27 cellular contexts compared by ENCODE assay signal in the genomic region with DNA sequence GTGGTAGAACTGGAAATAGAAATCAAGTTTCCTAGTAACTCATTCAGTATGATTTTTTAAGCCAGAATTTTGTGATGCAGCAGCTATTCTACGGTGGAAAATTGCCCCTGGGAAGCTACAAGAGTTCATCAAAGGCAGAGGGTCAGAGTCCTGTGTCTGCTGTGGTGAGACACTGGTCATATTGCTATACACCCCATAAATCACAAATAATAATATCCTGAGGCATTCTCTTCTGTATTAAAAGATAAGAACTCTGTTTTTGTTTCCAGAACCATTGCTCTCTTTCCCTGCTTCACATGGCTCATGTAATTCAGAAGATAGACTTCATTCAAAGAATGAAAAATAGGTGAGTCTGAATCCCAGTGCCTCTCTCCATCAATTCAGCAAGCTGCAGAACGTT.
"Had no signal": no experiment of that assay in that cellular context is flagged by ENCODE, and none has a peak within 500 bp of the region (broad histone marks: within the 10 kb centered on the region; RNA-seq: fewer than 3 reads in every experiment).

No MANE protein-coding gene starts in this region.

- H3K27ac ChIP-seq: coronary artery, dorsolateral prefrontal cortex, foreskin keratinocyte, gastrocnemius medialis, heart left ventricle had no signal

- H3K36me3 Mint-ChIP-seq: activated naive CD4-positive, alpha-beta T cell treated with anti-CD3 and anti-CD28 coated beads, Interleukin-2, amount 10 ng/mL, durations not matched to agents 7 days and 5 days; activated naive CD4-positive, alpha-beta T cell treated with anti-CD3 and anti-CD28 coated beads, Interleukin-2, amount 50 U/mL, for 72 hours; activated naive CD8-positive, alpha-beta T cell treated with anti-CD3 and anti-CD28 coated beads, Interleukin-2, amount 10 ng/mL, durations not matched to agents 7 days and 5 days; WTC11 had no signal

- H3K27me3 Mint-ChIP-seq: activated naive CD4-positive, alpha-beta T cell treated with anti-CD3 and anti-CD28 coated beads, Interleukin-2, amount 10 ng/mL, durations not matched to agents 7 days and 5 days; activated T-cell treated with anti-CD3 and anti-CD28 coated beads, Interleukin-2, amount 50 U/mL, for 24 hours had no signal

- H3K9me3 ChIP-seq: gastrocnemius medialis, heart left ventricle had no signal

- H3K4me3 Mint-ChIP-seq: activated CD4-positive, alpha-beta memory T cell treated with anti-CD3 and anti-CD28 coated beads, Interleukin-2, amount 10 ng/mL, durations not matched to agents 7 days and 5 days; activated CD4-positive, alpha-beta T cell treated with anti-CD3 and anti-CD28 coated beads, Interleukin-2, amount 10 ng/mL, durations not matched to agents 7 days and 5 days; activated naive CD4-positive, alpha-beta T cell treated with anti-CD3 and anti-CD28 coated beads, Interleukin-2, amount 10 ng/mL, durations not matched to agents 7 days and 5 days; activated naive CD8-positive, alpha-beta T cell treated with anti-CD3 and anti-CD28 coated beads, Interleukin-2, amount 10 ng/mL, durations not matched to agents 7 days and 5 days; activated T-cell treated with anti-CD3 and anti-CD28 coated beads, Interleukin-2, amount 50 U/mL, for 24 hours; activated T-cell treated with anti-CD3 and anti-CD28 coated beads, Interleukin-2, amount 50 U/mL, for 72 hours; dendritic cell treated with granulocyte-macrophage colony-stimulating factor and Interleukin-4, amounts not matched to agents 40 ng/mL and 50 ng/mL, for 4 days; endodermal cell; WTC11 had no signal

- ATAC-seq: activated naive CD4-positive, alpha-beta T cell treated with anti-CD3 and anti-CD28 coated beads, Interleukin-2, amount 50 U/mL, for 72 hours; activated T-cell treated with anti-CD3 and anti-CD28 coated beads, Interleukin-2, amount 50 U/mL, for 72 hours; esophagus mucosa; foreskin keratinocyte; gastrocnemius medialis; heart left ventricle; WTC11 had no signal

- H3K4me3 ChIP-seq: coronary artery, dorsolateral prefrontal cortex, gastrocnemius medialis, heart left ventricle had no signal

- H3K4me1 ChIP-seq: foreskin keratinocyte, gastrocnemius medialis, heart left ventricle had no signal

- H3K9me3 Mint-ChIP-seq: activated CD4-positive, alpha-beta memory T cell treated with anti-CD3 and anti-CD28 coated beads, Interleukin-2, amount 10 ng/mL, durations not matched to agents 7 days and 5 days; activated CD4-positive, alpha-beta T cell treated with anti-CD3 and anti-CD28 coated beads, Interleukin-2, amount 10 ng/mL, durations not matched to agents 7 days and 5 days; activated naive CD4-positive, alpha-beta T cell treated with anti-CD3 and anti-CD28 coated beads, Interleukin-2, amount 10 ng/mL, durations not matched to agents 7 days and 5 days; activated naive CD4-positive, alpha-beta T cell treated with anti-CD3 and anti-CD28 coated beads, Interleukin-2, amount 50 U/mL, for 72 hours; activated naive CD8-positive, alpha-beta T cell treated with anti-CD3 and anti-CD28 coated beads, Interleukin-2, amount 10 ng/mL, durations not matched to agents 7 days and 5 days; activated T-cell treated with anti-CD3 and anti-CD28 coated beads, Interleukin-2, amount 50 U/mL, for 24 hours; activated T-cell treated with anti-CD3 and anti-CD28 coated beads, Interleukin-2, amount 50 U/mL, for 72 hours; dendritic cell treated with granulocyte-macrophage colony-stimulating factor and Interleukin-4, amounts not matched to agents 40 ng/mL and 50 ng/mL, for 4 days; endodermal cell had no signal

- H3K27ac Mint-ChIP-seq: activated CD4-positive, alpha-beta memory T cell treated with anti-CD3 and anti-CD28 coated beads, Interleukin-2, amount 10 ng/mL, durations not matched to agents 7 days and 5 days; activated CD4-positive, alpha-beta T cell treated with anti-CD3 and anti-CD28 coated beads, Interleukin-2, amount 10 ng/mL, durations not matched to agents 7 days and 5 days; activated naive CD4-positive, alpha-beta T cell treated with anti-CD3 and anti-CD28 coated beads, Interleukin-2, amount 10 ng/mL, durations not matched to agents 7 days and 5 days; activated naive CD4-positive, alpha-beta T cell treated with anti-CD3 and anti-CD28 coated beads, Interleukin-2, amount 50 U/mL, for 72 hours; activated naive CD8-positive, alpha-beta T cell treated with anti-CD3 and anti-CD28 coated beads, Interleukin-2, amount 10 ng/mL, durations not matched to agents 7 days and 5 days; activated T-cell treated with anti-CD3 and anti-CD28 coated beads, Interleukin-2, amount 50 U/mL, for 24 hours; activated T-cell treated with anti-CD3 and anti-CD28 coated beads, Interleukin-2, amount 50 U/mL, for 72 hours; dendritic cell treated with granulocyte-macrophage colony-stimulating factor and Interleukin-4, amounts not matched to agents 40 ng/mL and 50 ng/mL, for 4 days; endodermal cell; WTC11 had no signal

- DNase-seq: activated CD4-positive, alpha-beta memory T cell treated with anti-CD3 and anti-CD28 coated beads, Interleukin-2, amount 10 ng/mL, durations not matched to agents 7 days and 5 days; activated CD4-positive, alpha-beta T cell treated with anti-CD3 and anti-CD28 coated beads for 1 hour; activated CD4-positive, alpha-beta T cell treated with anti-CD3 and anti-CD28 coated beads for 4 hours; activated CD4-positive, alpha-beta T cell treated with anti-CD3 and anti-CD28 coated beads, Interleukin-2, amount 10 ng/mL, durations not matched to agents 7 days and 5 days; activated CD4-positive, alpha-beta T cell treated with anti-CD3 and anti-CD28 coated beads, Interleukin-2, amount 50 U/mL, for 4 hours; activated CD8-positive, alpha-beta memory T cell treated with anti-CD3 and anti-CD28 coated beads, Interleukin-2, amount 50 U/mL, for 48 hours; activated gamma-delta T cell; activated naive CD4-positive, alpha-beta T cell; activated naive CD4-positive, alpha-beta T cell treated with anti-CD3 and anti-CD28 coated beads, Interleukin-2, amount 10 ng/mL, durations not matched to agents 7 days and 5 days; activated naive CD8-positive, alpha-beta T cell treated with anti-CD3 and anti-CD28 coated beads, Interleukin-2, amount 10 ng/mL, durations not matched to agents 7 days and 5 days; activated T-cell treated with anti-CD3 and anti-CD28 coated beads for 4 hours; activated T-cell treated with anti-CD3 and anti-CD28 coated beads, Interleukin-2, amount 50 U/mL, for 24 hours; activated T-cell treated with anti-CD3 and anti-CD28 coated beads, Interleukin-2, amount 50 U/mL, for 72 hours; central memory CD4-positive, alpha-beta T cell; dorsolateral prefrontal cortex; effector memory CD4-positive, alpha-beta T cell; endodermal cell; foreskin keratinocyte; gastrocnemius medialis; glutamatergic neuron; heart left ventricle; T-helper 2 cell had no signal

- H3K27me3 ChIP-seq: dorsolateral prefrontal cortex, gastrocnemius medialis, heart left ventricle had no signal

- H3K4me1 Mint-ChIP-seq: activated CD4-positive, alpha-beta memory T cell treated with anti-CD3 and anti-CD28 coated beads, Interleukin-2, amount 10 ng/mL, durations not matched to agents 7 days and 5 days; activated CD4-positive, alpha-beta T cell treated with anti-CD3 and anti-CD28 coated beads, Interleukin-2, amount 10 ng/mL, durations not matched to agents 7 days and 5 days; activated naive CD4-positive, alpha-beta T cell treated with anti-CD3 and anti-CD28 coated beads, Interleukin-2, amount 10 ng/mL, durations not matched to agents 7 days and 5 days; activated naive CD8-positive, alpha-beta T cell treated with anti-CD3 and anti-CD28 coated beads, Interleukin-2, amount 10 ng/mL, durations not matched to agents 7 days and 5 days; WTC11 had no signal

- H3K36me3 ChIP-seq: gastrocnemius medialis, heart left ventricle had no signal
